In genomic region chr1:110443393-110443918, GRCh38 we compare ENCODE assay signal across 26 cellular contexts. TPM values are rescaled to one million over a fixed set of nuclear protein-coding genes. Genes with fewer than 3 reads are reported as not detected.
"Had no signal": no experiment of that assay in that cellular context is flagged by ENCODE, and none has a peak within 500 bp of the region (broad histone marks: within the 10 kb centered on the region; RNA-seq: fewer than 3 reads in every experiment).

No MANE protein-coding gene starts in this region.

- H3K36me3 ChIP-seq: brain microvascular endothelial cell, cardiac muscle cell had no signal

- ATAC-seq: activated CD4-positive, alpha-beta T cell treated with anti-CD3 and anti-CD28 coated beads for 36 hours; activated CD8-positive, alpha-beta T cell treated with anti-CD3 and anti-CD28 coated beads, Interleukin-2, amount 10 ng/mL, durations not matched to agents 7 days and 5 days; T-helper 17 cell had no signal

- H3K4me3 ChIP-seq: cardiac muscle cell had no signal

- H3K27me3 ChIP-seq: brain microvascular endothelial cell, cardiac muscle cell had no signal

- DNase-seq: activated CD4-positive, alpha-beta T cell treated with anti-CD3 and anti-CD28 coated beads for 36 hours; activated CD4-positive, alpha-beta T cell treated with anti-CD3 and anti-CD28 coated beads, Interleukin-2, amount 50 U/mL, for 1 hour; activated CD4-positive, CD25-positive, alpha-beta regulatory T cell; activated CD8-positive, alpha-beta memory T cell treated with anti-CD3 and anti-CD28 coated beads, Interleukin-2, amount 50 U/mL, for 48 hours; activated CD8-positive, alpha-beta T cell treated with anti-CD3 and anti-CD28 coated beads, Interleukin-2, amount 10 ng/mL, durations not matched to agents 7 days and 5 days; activated naive CD4-positive, alpha-beta T cell treated with anti-CD3 and anti-CD28 coated beads, Interleukin-2, amount 50 U/mL, for 16 hours; activated T-cell treated with anti-CD3 and anti-CD28 coated beads, Interleukin-2, amount 50 U/mL, for 1 hour; brain microvascular endothelial cell; Kasumi-1; KBM-7; NCI-H1092; NCI-H1417 treated with DMSO at 0.1 percent for 48 hours; NCI-H1694; NCI-H2029; NCI-H2107; NCI-H2171 treated with DMSO at 0.1 percent for 48 hours; NCI-H226; NCI-H526 treated with DMSO at 0.1 percent for 48 hours; NCI-H82; SIG-M5; T-helper 17 cell; T-helper 9 cell had no signal

- H3K27ac ChIP-seq: brain microvascular endothelial cell, cardiac muscle cell had no signal

- FAIRE-seq: TTC549 had no signal

RNA-seq across cellular contexts. Expression of gene PROK1, which starts 7.5 kb away (rescaled TPM):
- total RNA-seq: activated CD4-positive, alpha-beta T cell treated with anti-CD3 and anti-CD28 coated beads for 36 hours; activated CD8-positive, alpha-beta T cell treated with anti-CD3 and anti-CD28 coated beads, Interleukin-2, amount 10 ng/mL, durations not matched to agents 7 days and 5 days; NCI-H460; OCI-LY7; T-helper 17 cell had no signal
- polyA plus RNA-seq: cardiac muscle cell had no signal
